In genomic region chr7:47281161-47281560, GRCh38 we compare ENCODE assay signal across 20 cellular contexts.
DNase-seq lines count a peak whose midpoint lies in the region; ATAC-seq, FAIRE-seq and TF ChIP-seq lines count a peak whose summit lies in the region.
"Had no signal": no experiment of that assay in that cellular context is flagged by ENCODE, and none has a peak within 500 bp of the region (broad histone marks: within the 10 kb centered on the region; RNA-seq: fewer than 3 reads in every experiment).

No MANE protein-coding gene starts in this region.

- H3K27ac ChIP-seq in colonic mucosa, result no peak overlapping the region

- H3K36me3 ChIP-seq in bronchial epithelial cell (ENCODE audit: control insufficient read depth, insufficient read depth, low read length) (peaks cover 15% of the 10 kb centered on the region), colonic mucosa (peaks cover 8% of the 10 kb centered on the region)

- peaks cover 3% of the 10 kb centered on the region for H3K9me3 Mint-ChIP-seq in activated naive CD4-positive, alpha-beta T cell treated with anti-CD3 and anti-CD28 coated beads, Interleukin-2, amount 10 ng/mL, durations not matched to agents 7 days and 5 days
- H3K9me3 Mint-ChIP-seq: GM23338, H9 had no signal

- H3K27me3 Mint-ChIP-seq in activated naive CD4-positive, alpha-beta T cell treated with anti-CD3 and anti-CD28 coated beads, Interleukin-2, amount 10 ng/mL, durations not matched to agents 7 days and 5 days, result no peaks in the 10 kb centered on the region

- no peak overlapping the region for H3K4me3 ChIP-seq in bronchial epithelial cell (ENCODE audit: low read depth, low read length)
- no peak overlapping the region for H3K4me3 ChIP-seq in colonic mucosa
- H3K4me3 ChIP-seq: A549, GM23338 had no signal

- peak; percentile 18 for FAIRE-seq in bronchial epithelial cell (lab: Jason Lieb, UNC)
- FAIRE-seq: A549, GM12892 had no signal

- H3K9ac ChIP-seq in colonic mucosa (ENCODE audit: low read depth in 2 of 2, low read length in 2 of 2), result no peak overlapping the region

- H3K27me3 ChIP-seq in bronchial epithelial cell (ENCODE audit: control insufficient read depth, insufficient read depth, low read length) (no peaks in the 10 kb centered on the region), colonic mucosa (no peaks in the 10 kb centered on the region)

- TF ChIP-seq CTCF in bronchial epithelial cell (IDR thresholded peaks at IDR 0.05; ENCODE audit: insufficient read depth, low read length, severe bottlenecking) (no peak), colonic mucosa (IDR thresholded peaks at IDR 0.05) (no peak)

- CTCF ChIA-PET in activated naive CD4-positive, alpha-beta T cell treated with anti-CD3 and anti-CD28 coated beads, Interleukin-2, amount 10 ng/mL, durations not matched to agents 7 days and 5 days (lab: Charles Lee), result interaction anchor here (1.1 kb wide), 1 partner anchor 15 kb away, joined by 3 read pairs; no protein-coding TSS in a partner anchor

- DNase-seq in bronchial epithelial cell (ENCODE audit: low read depth) (no peak), colonic mucosa (peak; percentile 9), sciatic nerve (ENCODE audit: low spot score) (peak; percentile 45), ureter (ENCODE audit: low spot score) (peak; percentile 10), mucosa of gallbladder (ENCODE audit: low spot score) (no peak)
- DNase-seq in activated naive CD4-positive, alpha-beta T cell treated with anti-CD3 and anti-CD28 coated beads, Interleukin-2, amount 10 ng/mL, durations not matched to agents 7 days and 5 days, result no peak
- DNase-seq: 8988T; C1 segment of cervical spinal cord; Calu3; CD4-positive, alpha-beta memory T cell; COR-L47; DMS53; DMS79 treated with DMSO at 0.1 percent for 48 hours; GF-D8; H9 had no signal

- H3K27ac Mint-ChIP-seq in activated naive CD4-positive, alpha-beta T cell treated with anti-CD3 and anti-CD28 coated beads, Interleukin-2, amount 10 ng/mL, durations not matched to agents 7 days and 5 days, result no peak overlapping the region
- H3K27ac Mint-ChIP-seq: CD4-positive, alpha-beta memory T cell; GM23338 had no signal

- ATAC-seq in sciatic nerve, result no peak
- no peak for ATAC-seq in GM21529 (IDR thresholded peaks at IDR 0.05; ENCODE audit: unreplicated experiment)
- ATAC-seq: GM23338, HCT116 had no signal

- H3K4me1 Mint-ChIP-seq in activated naive CD4-positive, alpha-beta T cell treated with anti-CD3 and anti-CD28 coated beads, Interleukin-2, amount 10 ng/mL, durations not matched to agents 7 days and 5 days, result no peaks in the 10 kb centered on the region
- H3K4me1 Mint-ChIP-seq: CD4-positive, alpha-beta memory T cell; GM23338; H9 had no signal

- intact Hi-C loops in colonic mucosa (cut with DNase I), result no loop called here
- intact Hi-C loops in sciatic nerve (cut with DNase I), result no loop called here

- no peak overlapping the region for H3K4me3 Mint-ChIP-seq in activated naive CD4-positive, alpha-beta T cell treated with anti-CD3 and anti-CD28 coated beads, Interleukin-2, amount 10 ng/mL, durations not matched to agents 7 days and 5 days
- H3K4me3 Mint-ChIP-seq: CD4-positive, alpha-beta memory T cell; GM23338; H9 had no signal

- H3K9me3 ChIP-seq in colonic mucosa, result no peaks in the 10 kb centered on the region
- H3K9me3 ChIP-seq: A549 had no signal

- H3K36me3 Mint-ChIP-seq in activated naive CD4-positive, alpha-beta T cell treated with anti-CD3 and anti-CD28 coated beads, Interleukin-2, amount 10 ng/mL, durations not matched to agents 7 days and 5 days, result no peaks in the 10 kb centered on the region
- H3K36me3 Mint-ChIP-seq: CD4-positive, alpha-beta memory T cell had no signal

- H3K4me1 ChIP-seq in colonic mucosa, result peaks cover 8% of the 10 kb centered on the region

Comparison
In these comparisons a context has a peak if more than half of its experiments do, and no peak if none do; other contexts are left out.
1. DNase-seq: peak in colonic mucosa (single experiment), sciatic nerve (single experiment) and ureter (single experiment); none in bronchial epithelial cell (single experiment), activated naive CD4-positive, alpha-beta T cell treated with anti-CD3 and anti-CD28 coated beads, Interleukin-2, amount 10 ng/mL, durations not matched to agents 7 days and 5 days (single experiment) and mucosa of gallbladder (single experiment).